In genomic region chr1:35379317-35380000, GRCh38 we compare ENCODE assay signal across 22 cellular contexts.
"Had no signal": no experiment of that assay in that cellular context is flagged by ENCODE, and none has a peak within 500 bp of the region (broad histone marks: within the 10 kb centered on the region; RNA-seq: fewer than 3 reads in every experiment).

No MANE protein-coding gene starts in this region.

- H3K27ac ChIP-seq: coronary artery, epithelial cell of prostate, neural progenitor cell, ovary, prostate gland, spleen, thoracic aorta, upper lobe of right lung, WERI-Rb-1 had no signal

- H3K36me3 ChIP-seq: ovary, prostate gland had no signal

- ATAC-seq: activated T-cell treated with anti-CD3 and anti-CD28 coated beads, Interleukin-2, amount 50 U/mL, for 4 hours; left colon; T-cell; upper lobe of right lung had no signal

- H3K4me3 ChIP-seq: coronary artery, neural progenitor cell, ovary, prostate gland, spleen, thoracic aorta, upper lobe of right lung had no signal

- H3K27me3 ChIP-seq: neural progenitor cell, ovary, spleen, upper lobe of right lung had no signal

- DNase-seq: activated CD4-positive, alpha-beta T cell treated with anti-CD3 and anti-CD28 coated beads, Interleukin-2, amount 50 U/mL, for 4 hours; activated CD8-positive, alpha-beta memory T cell treated with anti-CD3 and anti-CD28 coated beads for 24 hours; activated CD8-positive, alpha-beta memory T cell treated with anti-CD3 and anti-CD28 coated beads, Interleukin-2, amount 50 U/mL, for 4 hours; activated naive CD4-positive, alpha-beta T cell treated with anti-CD3 and anti-CD28 coated beads for 36 hours; activated naive CD8-positive, alpha-beta T cell treated with anti-CD3 and anti-CD28 coated beads, Interleukin-2, amount 10 ng/mL, durations not matched to agents 7 days and 5 days; activated T-cell treated with anti-CD3 and anti-CD28 coated beads, Interleukin-2, amount 50 U/mL, for 4 hours; amygdala; cerebellar nuclear complex; left colon; mesenchymal stem cell; ovary; spleen; stimulated activated CD4-positive, alpha-beta T cell treated with anti-CD3 and anti-CD28 coated beads, Interleukin-4, amount 100 ng/mL, for 1 hour; stimulated activated naive CD4-positive, alpha-beta T cell; T-cell; upper lobe of right lung; WERI-Rb-1 had no signal

- H3K9me3 ChIP-seq: ovary, prostate gland, spleen, thoracic aorta, upper lobe of right lung had no signal

- H3K4me1 ChIP-seq: neural progenitor cell, prostate gland, spleen, upper lobe of right lung had no signal
